ENCODE assay signal across 10 cellular contexts in the genomic region with DNA sequence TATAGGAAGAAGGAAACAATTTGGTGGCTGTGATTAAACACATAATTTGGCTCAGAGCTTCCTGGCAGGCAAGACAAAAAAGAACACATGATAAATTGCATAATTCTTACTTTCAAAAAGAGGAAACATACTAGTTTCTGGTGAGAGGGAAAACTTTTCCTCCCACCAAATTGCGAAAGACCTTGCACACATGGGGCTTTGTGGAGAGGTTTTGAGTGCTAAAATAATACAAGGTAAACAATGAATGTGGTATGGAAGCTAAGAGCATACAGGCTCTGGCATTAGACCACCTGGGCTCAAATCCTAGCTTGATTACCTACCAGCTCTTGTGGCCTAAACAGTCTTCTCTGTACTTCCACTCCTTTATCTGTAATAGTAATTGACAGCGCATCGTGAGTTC.
A peak's percentile ranks its signal among the peaks of the same experiment; 100 is the strongest.
DNase-seq lines count a peak whose midpoint lies in the region; ATAC-seq and TF ChIP-seq lines count a peak whose summit lies in the region.
"Had no signal": no experiment of that assay in that cellular context is flagged by ENCODE, and none has a peak within 500 bp of the region (broad histone marks: within the 10 kb centered on the region; RNA-seq: fewer than 3 reads in every experiment).

No MANE protein-coding gene starts in this region.

- H3K27ac Mint-ChIP-seq in activated T-cell treated with anti-CD3 and anti-CD28 coated beads, Interleukin-2, amount 50 U/mL, for 72 hours, result no peak overlapping the region
- H3K27ac Mint-ChIP-seq: memory B cell had no signal

- H3K9me3 Mint-ChIP-seq in activated T-cell treated with anti-CD3 and anti-CD28 coated beads, Interleukin-2, amount 50 U/mL, for 72 hours, result no peaks in the 10 kb centered on the region
- H3K9me3 Mint-ChIP-seq: memory B cell had no signal

- no peak for TF ChIP-seq EP300 in suprapubic skin (IDR thresholded peaks at IDR 0.05)

- H3K4me1 ChIP-seq in adrenal gland (replicated peaks in 1 of 2) (peaks cover 10 to 50% of the 10 kb centered on the region in 2 donors), suprapubic skin (peaks cover 88% of the 10 kb centered on the region)

- DNase-seq in NCI-H128 (lab: John Stamatoyannopoulos, UW; ENCODE audit: unreplicated experiment), result peak; percentile 25
- peak in 3 of 7 donors; percentile 34 to 50 (median 37) for DNase-seq in adrenal gland
- peak; percentile 75 for DNase-seq in iris pigment epithelial cell (ENCODE audit: low read depth)
- no peak for DNase-seq in suprapubic skin (ENCODE audit: low spot score in 2 of 2)
- no peak for DNase-seq in brain microvascular endothelial cell
- DNase-seq in retina, result no peak
- DNase-seq in activated T-cell treated with anti-CD3 and anti-CD28 coated beads, Interleukin-2, amount 50 U/mL, for 72 hours, result no peak

- TF ChIP-seq POLR2A in adrenal gland (IDR thresholded peaks at IDR 0.05) (no peak), suprapubic skin (IDR thresholded peaks at IDR 0.05) (no peak)

- H3K4me3 Mint-ChIP-seq in activated T-cell treated with anti-CD3 and anti-CD28 coated beads, Interleukin-2, amount 50 U/mL, for 72 hours, result no peak overlapping the region
- H3K4me3 Mint-ChIP-seq: memory B cell had no signal

- H3K27me3 Mint-ChIP-seq in activated T-cell treated with anti-CD3 and anti-CD28 coated beads, Interleukin-2, amount 50 U/mL, for 72 hours (ENCODE audit: low read depth), result no peaks in the 10 kb centered on the region
- H3K27me3 Mint-ChIP-seq: memory B cell had no signal

- H3K36me3 Mint-ChIP-seq in activated T-cell treated with anti-CD3 and anti-CD28 coated beads, Interleukin-2, amount 50 U/mL, for 72 hours (ENCODE audit: insufficient read depth in 2 of 2), result no peaks in the 10 kb centered on the region

- WGBS in adrenal gland, 4 donors, result 68 to 76% (median 75%) methylated on average over 3 of the region's 3 CpGs
- 37% methylated on average over 3 of the region's 3 CpGs for WGBS in suprapubic skin

- H3K4me1 Mint-ChIP-seq in activated T-cell treated with anti-CD3 and anti-CD28 coated beads, Interleukin-2, amount 50 U/mL, for 72 hours (ENCODE audit: low read depth), result peaks cover 6% of the 10 kb centered on the region
- H3K4me1 Mint-ChIP-seq: memory B cell had no signal

- H3K27ac ChIP-seq in adrenal gland (peak overlapping the region in 3 of 5 donors; percentile 47 to 68 (median 62)), suprapubic skin (peak overlapping the region; percentile 85), brain microvascular endothelial cell (no peak overlapping the region)
- H3K27ac ChIP-seq: KMS-11 had no signal

- in situ Hi-C loops in brain microvascular endothelial cell (cut with HindIII; ENCODE audit: low pct_ligation_motif_present, low sequenced_read_pairs), result loop anchor here (25.0 kb wide), 1 partner anchor 912 kb away; no protein-coding TSS in a partner anchor

- H3K4me3 ChIP-seq in adrenal gland, result no peak overlapping the region
- peak overlapping the region; percentile 7 for H3K4me3 ChIP-seq in suprapubic skin
- H3K4me3 ChIP-seq in brain microvascular endothelial cell (ENCODE audit: low read depth, low read length), result no peak overlapping the region

- no peaks in the 10 kb centered on the region for H3K36me3 ChIP-seq in adrenal gland (replicated peaks in 1 of 2)
- H3K36me3 ChIP-seq in suprapubic skin, result no peaks in the 10 kb centered on the region
- no peaks in the 10 kb centered on the region for H3K36me3 ChIP-seq in brain microvascular endothelial cell (replicated peaks)

- no peak for TF ChIP-seq CTCF in adrenal gland (IDR thresholded peaks at IDR 0.05)
- no peak for TF ChIP-seq CTCF in suprapubic skin (IDR thresholded peaks at IDR 0.05)
- TF ChIP-seq CTCF in brain microvascular endothelial cell (IDR thresholded peaks at IDR 0.05; ENCODE audit: low read depth, low read length, missing control alignments), result no peak

- H3K9me3 ChIP-seq in adrenal gland (replicated peaks in 1 of 3) (no peaks in the 10 kb centered on the region), suprapubic skin (no peaks in the 10 kb centered on the region)

- H3K27me3 ChIP-seq in adrenal gland (no peaks in the 10 kb centered on the region), suprapubic skin (no peaks in the 10 kb centered on the region), brain microvascular endothelial cell (replicated peaks) (no peaks in the 10 kb centered on the region)

- ATAC-seq in GM18909 (IDR thresholded peaks at IDR 0.05; ENCODE audit: poor library complexity, unreplicated experiment), result no peak
- ATAC-seq in activated T-cell treated with anti-CD3 and anti-CD28 coated beads, Interleukin-2, amount 50 U/mL, for 72 hours (replicated peaks in 1 of 2), result no peak

- intact Hi-C loops in adrenal gland (cut with DNase I), result no loop called here

Comparison
In these comparisons a context has a peak if more than half of its experiments do, and no peak if none do; other contexts are left out.
1. DNase-seq: peak in NCI-H128 (single experiment) and iris pigment epithelial cell (single experiment); none in suprapubic skin (0 of 2), brain microvascular endothelial cell (single experiment), retina (single experiment) and activated T-cell treated with anti-CD3 and anti-CD28 coated beads, Interleukin-2, amount 50 U/mL, for 72 hours (0 of 2).